In the genomic region with DNA sequence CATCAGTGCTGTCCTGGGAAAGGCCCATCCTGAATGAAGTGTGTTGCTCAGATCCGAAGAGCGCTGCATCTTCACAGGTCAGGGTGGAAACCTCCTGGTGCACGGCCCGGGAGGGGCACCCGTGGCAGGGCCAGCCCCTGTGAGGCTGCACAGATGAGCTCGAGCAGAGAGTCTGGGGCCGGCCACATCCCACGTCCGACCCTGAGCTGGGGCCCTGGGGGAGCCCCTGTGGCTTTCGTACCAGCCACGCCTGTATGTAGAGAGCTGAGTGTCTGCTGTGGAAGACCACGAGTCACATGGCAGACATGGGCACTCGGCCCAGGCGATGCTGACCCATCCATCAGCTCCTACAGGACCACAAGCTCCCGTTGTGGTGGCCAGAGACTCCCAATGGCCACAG, we compare ENCODE assay signal across 19 cellular contexts. TPM values are rescaled to one million over a fixed set of nuclear protein-coding genes. Genes with fewer than 3 reads are reported as not detected.
A peak's percentile ranks its signal among the peaks of the same experiment; 100 is the strongest.
DNase-seq lines count a peak whose midpoint lies in the region; ATAC-seq and TF ChIP-seq lines count a peak whose summit lies in the region.
"Had no signal": no experiment of that assay in that cellular context is flagged by ENCODE, and none has a peak within 500 bp of the region (broad histone marks: within the 10 kb centered on the region; RNA-seq: fewer than 3 reads in every experiment).

No MANE protein-coding gene starts in this region.

- ATAC-seq in stimulated activated naive CD8-positive, alpha-beta T cell treated with anti-CD3 and anti-CD28 coated beads, Interleukin-15, amount 100 ng/mL, for 72 hours: peak; percentile 64
- no peak for ATAC-seq in stimulated activated naive CD8-positive, alpha-beta T cell treated with anti-CD3 and anti-CD28 coated beads, Interleukin-15, Interleukin-2, amounts not matched to agents 100 U/mL and 50 U/mL, for 24 hours
- ATAC-seq: A549 had no signal

- H3K27me3 Mint-ChIP-seq in stimulated activated naive CD8-positive, alpha-beta T cell treated with anti-CD3 and anti-CD28 coated beads, Interleukin-15, amount 100 ng/mL, for 72 hours: peaks cover 9% of the 10 kb centered on the region
- peaks cover 39% of the 10 kb centered on the region for H3K27me3 Mint-ChIP-seq in Calu3 (ENCODE audit: unreplicated experiment)

- H3K9me3 ChIP-seq in esophagus squamous epithelium (no peaks in the 10 kb centered on the region), HAP-1 (peaks cover 3% of the 10 kb centered on the region; the same call in 1 of the 2 replicates), SJCRH30 (replicated peaks) (no peaks in the 10 kb centered on the region)
- H3K9me3 ChIP-seq: A549, Caco-2 had no signal

- TF ChIP-seq POLR2A in esophagus squamous epithelium (IDR thresholded peaks at IDR 0.05): no peak

- TF ChIP-seq CTCF in esophagus squamous epithelium (IDR thresholded peaks at IDR 0.05) (no peak), Calu3 (IDR thresholded peaks at IDR 0.05; ENCODE audit: unreplicated experiment) (no peak)

- intact Hi-C loops in esophagus squamous epithelium (cut with DNase I): no loop called here
- intact Hi-C loops in posterior vena cava (cut with DNase I): no loop called here
- intact Hi-C loops in Calu3 (cut with micrococcal nuclease; ENCODE audit: unreplicated experiment): no loop called here

- peak overlapping the region in 3 of 4 donors; percentile 69 to 81 (median 77) for H3K27ac ChIP-seq in esophagus squamous epithelium
- no peak overlapping the region for H3K27ac ChIP-seq in SJCRH30
- H3K27ac ChIP-seq: A549, GM23248 had no signal

- DNase-seq in stimulated activated naive CD8-positive, alpha-beta T cell treated with anti-CD3 and anti-CD28 coated beads, Interleukin-15, amount 100 ng/mL, for 72 hours: no peak
- DNase-seq in stimulated activated naive CD8-positive, alpha-beta T cell treated with anti-CD3 and anti-CD28 coated beads, Interleukin-15, Interleukin-2, amounts not matched to agents 100 U/mL and 50 U/mL, for 24 hours: no peak
- DNase-seq in esophagus squamous epithelium (lab: John Stamatoyannopoulos, UW) (no peak), posterior vena cava (ENCODE audit: low spot score) (peak; percentile 64), HAP-1 (ENCODE audit: low spot score in 2 of 2) (no peak), Calu3 (no peak), KG1 (lab: John Stamatoyannopoulos, UW) (no peak), SJCRH30 (no peak)
- DNase-seq: Caco-2, DND-41, GDM1, GM23248, IMR-90, NCI-H1436, NCI-H2029 treated with DMSO at 0.1 percent for 48 hours, NCI-H510A, NCI-H82 had no signal

- BruUV-seq in Calu3 (replicated peaks; lab: Mats Ljungman, UMichigan): no TSS peak

- no peak overlapping the region for H3K4me3 Mint-ChIP-seq in stimulated activated naive CD8-positive, alpha-beta T cell treated with anti-CD3 and anti-CD28 coated beads, Interleukin-15, amount 100 ng/mL, for 72 hours
- H3K4me3 Mint-ChIP-seq in Calu3 (ENCODE audit: low read depth, unreplicated experiment): no peak overlapping the region

- 55 to 70% methylated on average over 2 to 4 of the region's 15 CpGs for WGBS in esophagus squamous epithelium, 2 donors

- H3K4me1 ChIP-seq in esophagus squamous epithelium (peaks cover 22 to 62% (median 29%) of the 10 kb centered on the region in 3 donors), HAP-1 (no peaks in the 10 kb centered on the region; the same call in 1 of the 2 replicates), SJCRH30 (0 out of 2 replicates have a peak, but pooled peaks cover 6% of the 10 kb centered on the region)

- H3K27ac Mint-ChIP-seq in stimulated activated naive CD8-positive, alpha-beta T cell treated with anti-CD3 and anti-CD28 coated beads, Interleukin-15, amount 100 ng/mL, for 72 hours: no peak overlapping the region
- no peak overlapping the region for H3K27ac Mint-ChIP-seq in Calu3 (ENCODE audit: unreplicated experiment)

- in situ Hi-C loops in HAP-1 (cut with MboI; ENCODE audit: low sequenced_read_pairs): no loop called here

- H3K27me3 ChIP-seq in esophagus squamous epithelium (peaks cover 0 to 20% (median 0%) of the 10 kb centered on the region in 4 donors), HAP-1 (ENCODE audit: low read depth) (no peaks in the 10 kb centered on the region), SJCRH30 (peaks cover 12% of the 10 kb centered on the region; the same call in 1 of the 2 replicates)

- no peaks in the 10 kb centered on the region for H3K36me3 ChIP-seq in esophagus squamous epithelium
- no peaks in the 10 kb centered on the region for H3K36me3 ChIP-seq in HAP-1 (replicated peaks)
- no peaks in the 10 kb centered on the region for H3K36me3 ChIP-seq in SJCRH30

- no peaks in the 10 kb centered on the region for H3K9me3 Mint-ChIP-seq in stimulated activated naive CD8-positive, alpha-beta T cell treated with anti-CD3 and anti-CD28 coated beads, Interleukin-15, amount 100 ng/mL, for 72 hours
- H3K9me3 Mint-ChIP-seq in Calu3 (ENCODE audit: low read depth, unreplicated experiment): no peaks in the 10 kb centered on the region

- peak overlapping the region in 1 of 4 donors; percentile 41 for H3K4me3 ChIP-seq in esophagus squamous epithelium
- H3K4me3 ChIP-seq in HAP-1: no peak overlapping the region
- H3K4me3 ChIP-seq in SJCRH30: no peak overlapping the region
- H3K4me3 ChIP-seq: A549, GM23248 had no signal

- no peaks in the 10 kb centered on the region for H3K36me3 Mint-ChIP-seq in Calu3 (ENCODE audit: insufficient read depth, unreplicated experiment)
- H3K36me3 Mint-ChIP-seq: CD14-positive monocyte had no signal

- CTCF ChIA-PET in Calu3 (lab: Charles Lee): interaction anchor here (0.5 to 0.7 kb wide), 2 partner anchors 11 to 67 kb away, joined by 3 read pairs; no protein-coding TSS in a partner anchor

- H3K4me1 Mint-ChIP-seq in stimulated activated naive CD8-positive, alpha-beta T cell treated with anti-CD3 and anti-CD28 coated beads, Interleukin-15, amount 100 ng/mL, for 72 hours: no peaks in the 10 kb centered on the region
- H3K4me1 Mint-ChIP-seq in Calu3 (ENCODE audit: low read depth, unreplicated experiment): peaks cover 26% of the 10 kb centered on the region

RNA-seq across cellular contexts. Expression of a gene that starts 24.9 kb away (rescaled TPM):
- total RNA-seq in esophagus squamous epithelium (10 to 100 TPM; 19.8 to 69.7 (median 36.3) TPM), posterior vena cava (10 to 100 TPM; 22.9 to 29.8 TPM), Calu3 (2022) (2.3 and 3.3 TPM in 2 replicates)
- total RNA-seq in SJCRH30 (2014; rRNA removed; shearing (Covaris generic)): 11.2 and 11.9 TPM in 2 replicates

RNA-seq across cellular contexts. Expression of a gene that starts 33.9 kb away (rescaled TPM):
- total RNA-seq in esophagus squamous epithelium (10 to 100 TPM in 1 of 4 donors, 1 to 10 TPM in 3; 4.8 to 40.0 (median 9.7) TPM), posterior vena cava (under 1 TPM in 1 of 2 donors, not detected in 1; 0.83 TPM), Calu3 (2022) (not detected in 2 replicates)
- 2.5 and 4.4 TPM in 2 replicates for total RNA-seq in SJCRH30 (2014; rRNA removed; shearing (Covaris generic))
